ENCODE assay signal across 14 cellular contexts in the genomic region with DNA sequence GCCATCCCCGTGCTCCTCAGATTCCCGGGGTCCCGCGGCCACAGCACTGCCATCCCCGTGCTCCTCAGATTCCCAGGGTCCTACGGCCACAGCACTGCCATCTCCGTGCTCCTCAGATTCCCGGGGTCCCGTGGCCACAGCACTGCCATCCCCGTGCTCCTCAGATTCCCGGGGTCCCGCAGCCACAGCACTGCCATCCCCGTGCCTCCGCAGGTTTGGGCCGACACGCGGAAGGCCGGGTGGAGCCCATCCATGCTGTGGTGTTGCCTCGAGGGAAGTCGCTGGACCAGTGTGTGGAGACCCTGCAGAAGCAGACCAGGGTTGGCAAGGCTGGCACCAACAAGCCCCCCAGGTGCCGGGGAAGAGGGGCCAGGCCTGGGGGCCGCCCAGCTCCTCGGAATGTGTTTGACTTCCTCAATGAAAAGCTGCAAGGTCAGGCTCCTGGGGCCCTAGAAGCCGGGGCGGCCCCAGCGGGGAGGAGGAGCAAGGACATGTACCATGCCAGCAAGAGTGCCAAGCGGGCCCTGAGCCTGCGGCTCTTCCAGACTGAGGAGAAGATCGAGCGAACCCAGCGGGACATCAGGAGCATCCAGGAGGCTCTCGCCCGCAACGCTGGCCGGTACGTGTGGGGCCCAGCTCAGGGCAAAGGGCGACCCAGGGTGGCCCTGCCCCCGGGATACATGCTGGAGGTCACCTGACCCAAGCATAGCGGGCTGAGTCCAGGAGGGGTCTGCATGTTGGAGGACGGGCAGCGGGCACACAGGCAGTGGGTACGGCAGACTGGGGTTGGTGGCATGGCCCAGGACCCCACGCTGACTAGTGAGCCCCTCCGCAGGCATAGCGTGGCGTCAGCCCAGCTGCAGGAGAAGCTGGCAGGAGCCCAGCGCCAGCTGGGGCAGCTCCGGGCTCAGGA. TPM values are rescaled to one million over a fixed set of nuclear protein-coding genes. Genes with fewer than 3 reads are reported as not detected.
DNase-seq lines count a peak whose midpoint lies in the region; ATAC-seq and TF ChIP-seq lines count a peak whose summit lies in the region.
"Had no signal": no experiment of that assay in that cellular context is flagged by ENCODE, and none has a peak within 500 bp of the region (broad histone marks: within the 10 kb centered on the region; RNA-seq: fewer than 3 reads in every experiment).

No MANE protein-coding gene starts in this region.

- peaks cover 46% of the 10 kb centered on the region for H3K4me1 ChIP-seq in CD8-positive, alpha-beta T cell (ENCODE audit: insufficient read depth, low read length)
- no peaks in the 10 kb centered on the region for H3K4me1 ChIP-seq in RWPE2 (ENCODE audit: insufficient read depth, poor library complexity, severe bottlenecking)
- peaks cover 0 to 13% (median 4%) of the 10 kb centered on the region in 4 donors for H3K4me1 ChIP-seq in right lobe of liver

- no peaks in the 10 kb centered on the region for H3K9me3 Mint-ChIP-seq in CD8-positive, alpha-beta T cell

- ATAC-seq in CD8-positive, alpha-beta T cell = no peak
- ATAC-seq in RWPE2 (ENCODE audit: low read depth) (no peak), right lobe of liver (peak; percentile 22 to 48 (median 36))
- ATAC-seq: heart left ventricle had no signal

- POLR2A ChIA-PET in CD8-positive, alpha-beta T cell (lab: Charles Lee) = interaction anchor here (0.7 to 5.2 kb wide), 8 partner anchors 14 to 245 kb away, joined by 3 to 73 read pairs (median 5); a partner anchor contains a TSS

- no peaks in the 10 kb centered on the region for H3K9me3 ChIP-seq in CD8-positive, alpha-beta T cell (ENCODE audit: low read length)
- no peaks in the 10 kb centered on the region for H3K9me3 ChIP-seq in RWPE2 (ENCODE audit: severe bottlenecking)
- H3K9me3 ChIP-seq in right lobe of liver = no peaks in the 10 kb centered on the region
- H3K9me3 ChIP-seq in WERI-Rb-1 (ENCODE audit: severe bottlenecking) = no peaks in the 10 kb centered on the region
- H3K9me3 ChIP-seq: heart left ventricle, left ventricle myocardium inferior, neutrophil had no signal

- H3K4me3 ChIP-seq in CD8-positive, alpha-beta T cell (ENCODE audit: low read depth, low read length) = no peak overlapping the region
- H3K4me3 ChIP-seq in RWPE2 (ENCODE audit: severe bottlenecking) (no peak overlapping the region), right lobe of liver (peak overlapping the region; percentile 65 to 92 (median 75)), WERI-Rb-1 (ENCODE audit: low read depth, low read length) (no peak overlapping the region)
- H3K4me3 ChIP-seq: heart left ventricle, left ventricle myocardium inferior had no signal

- no peak for TF ChIP-seq CTCF in CD8-positive, alpha-beta T cell (IDR thresholded peaks at IDR 0.05)
- TF ChIP-seq CTCF in RWPE2 (IDR thresholded peaks at IDR 0.05; ENCODE audit: poor library complexity, severe bottlenecking) (no peak), right lobe of liver (IDR thresholded peaks at IDR 0.05) (no peak), WERI-Rb-1 (IDR thresholded peaks at IDR 0.05; ENCODE audit: low read depth, low read length) (no peak), GM20000 (IDR thresholded peaks at IDR 0.05; ENCODE audit: extremely low read depth, missing control alignments) (no peak)

- peaks cover 24% of the 10 kb centered on the region for H3K36me3 Mint-ChIP-seq in CD8-positive, alpha-beta T cell

- CTCF ChIA-PET in CD8-positive, alpha-beta T cell (lab: Charles Lee) = interaction anchor here (1.0 to 4.7 kb wide), 10 partner anchors 9 to 386 kb away, joined by 3 to 44 read pairs (median 4); a partner anchor contains a TSS

- peak overlapping the region; percentile 92 for H3K4me3 Mint-ChIP-seq in CD8-positive, alpha-beta T cell

- no peak for TF ChIP-seq POLR2A in right lobe of liver (IDR thresholded peaks at IDR 0.05)

- no peak overlapping the region for H3K27ac ChIP-seq in CD8-positive, alpha-beta T cell (ENCODE audit: low read depth, low read length)
- no peak overlapping the region for H3K27ac ChIP-seq in RWPE2 (ENCODE audit: poor library complexity, severe bottlenecking)
- peak overlapping the region in 2 of 3 donors; percentile 50 to 91 for H3K27ac ChIP-seq in right lobe of liver
- H3K27ac ChIP-seq in WERI-Rb-1 = no peak overlapping the region
- H3K27ac ChIP-seq: left ventricle myocardium inferior, neutrophil had no signal

- no peak overlapping the region for H3K27ac Mint-ChIP-seq in CD8-positive, alpha-beta T cell

- no peaks in the 10 kb centered on the region for H3K27me3 ChIP-seq in CD8-positive, alpha-beta T cell (ENCODE audit: insufficient read depth, low read length)
- no peaks in the 10 kb centered on the region for H3K27me3 ChIP-seq in RWPE2 (ENCODE audit: insufficient read depth, poor library complexity, severe bottlenecking)
- H3K27me3 ChIP-seq in right lobe of liver = no peaks in the 10 kb centered on the region
- no peaks in the 10 kb centered on the region for H3K27me3 ChIP-seq in WERI-Rb-1 (ENCODE audit: insufficient read depth, low read depth, severe bottlenecking)
- H3K27me3 ChIP-seq: heart left ventricle had no signal

- DNase-seq in Ammon's horn (ENCODE audit: low spot score) = peak; percentile 29
- DNase-seq in CD8-positive, alpha-beta T cell = no peak
- peak; percentile 91 for DNase-seq in RWPE2 (ENCODE audit: low spot score)
- peak; percentile 70 to 87 (median 86) for DNase-seq in right lobe of liver
- DNase-seq in islet precursor cell = no peak
- DNase-seq in WERI-Rb-1 = no peak
- no peak for DNase-seq in GM20000 (ENCODE audit: low spot score)
- no peak for DNase-seq in T-helper 1 cell
- DNase-seq: GDM1, GOT3, left ventricle myocardium inferior, NCI-H2171 had no signal

- H3K27me3 Mint-ChIP-seq in CD8-positive, alpha-beta T cell (ENCODE audit: low read depth) = no peaks in the 10 kb centered on the region

- H3K36me3 ChIP-seq in CD8-positive, alpha-beta T cell (ENCODE audit: insufficient read depth, low read length) = peaks cover 17% of the 10 kb centered on the region
- H3K36me3 ChIP-seq in RWPE2 (ENCODE audit: low read depth) = peaks cover 37% of the 10 kb centered on the region
- H3K36me3 ChIP-seq in right lobe of liver = peaks cover 0 to 3% (median 0%) of the 10 kb centered on the region in 4 donors
- peaks cover 35% of the 10 kb centered on the region for H3K36me3 ChIP-seq in WERI-Rb-1

- WGBS in right lobe of liver (ENCODE audit: insufficient coverage, low coverage, low lambda C conversion rate, missing lambda C conversion rate) = 41% methylated on average over 11 of the region's 48 CpGs

- peaks cover 24% of the 10 kb centered on the region for H3K4me1 Mint-ChIP-seq in CD8-positive, alpha-beta T cell (ENCODE audit: low read depth)

- intact Hi-C loops in CD8-positive, alpha-beta T cell (cut with DNase I, micrococcal nuclease) = loop anchor here (5.0 kb wide), 7 partner anchors 47 to 198 kb away; a partner anchor contains a TSS
- intact Hi-C loops in right lobe of liver (cut with DNase I) = no loop called here

RNA-seq across cellular contexts. Expression of a gene that starts 1.3 kb away (rescaled TPM):
- 100 to 1,000 TPM; 118 to 123 TPM for total RNA-seq in CD8-positive, alpha-beta T cell
- total RNA-seq in right lobe of liver = 100 to 1,000 TPM in 2 of 6 experiments, 10 to 100 TPM in 4; 37.0 to 118 (median 65.5) TPM

RNA-seq across cellular contexts. Expression of a gene that starts 4.4 kb away (rescaled TPM):
- 10 to 100 TPM; 79.3 to 90.0 TPM for total RNA-seq in CD8-positive, alpha-beta T cell
- total RNA-seq in right lobe of liver = 100 to 1,000 TPM in 2 of 6 experiments, 10 to 100 TPM in 4; 36.0 to 180 (median 73.8) TPM

RNA-seq across cellular contexts. Expression of a gene that starts 27.4 kb away (rescaled TPM):
- 10 to 100 TPM; 25.5 to 25.7 TPM for total RNA-seq in CD8-positive, alpha-beta T cell
- 10 to 100 TPM; 18.7 to 68.9 (median 31.9) TPM for total RNA-seq in right lobe of liver

RNA-seq across cellular contexts. Expression of a gene that starts 27.4 kb away (rescaled TPM):
- total RNA-seq in CD8-positive, alpha-beta T cell = 10 to 100 TPM; 25.1 to 28.6 TPM
- 10 to 100 TPM; 16.0 to 22.2 (median 20.2) TPM for total RNA-seq in right lobe of liver

RNA-seq across cellular contexts. Expression of a gene that starts 38.8 kb away (rescaled TPM):
- total RNA-seq in CD8-positive, alpha-beta T cell = 1 to 10 TPM; 2.0 to 3.0 TPM
- 1 to 10 TPM in 1 of 6 experiments, under 1 TPM in 2, not detected in 3; 0.56 to 1.0 (median 0.62) TPM for total RNA-seq in right lobe of liver

Comparison
In these comparisons a context has a peak if more than half of its experiments do, and no peak if none do; other contexts are left out.
1. DNase-seq: peak in Ammon's horn (single experiment), RWPE2 (single experiment) and right lobe of liver (3 of 3); none in CD8-positive, alpha-beta T cell (0 of 7), islet precursor cell (single experiment), WERI-Rb-1 (single experiment), GM20000 (single experiment) and T-helper 1 cell (0 of 5).
2. ATAC-seq: peak in right lobe of liver (4 of 4); none in CD8-positive, alpha-beta T cell (single experiment) and RWPE2 (single experiment).
3. H3K27ac ChIP-seq: peak in right lobe of liver (2 of 3); none in CD8-positive, alpha-beta T cell (single experiment), RWPE2 (single experiment) and WERI-Rb-1 (single experiment).
4. H3K4me3 ChIP-seq: peak in right lobe of liver (3 of 3); none in CD8-positive, alpha-beta T cell (single experiment), RWPE2 (single experiment) and WERI-Rb-1 (single experiment).
5. intact Hi-C loops: an anchor here in CD8-positive, alpha-beta T cell (5.0 kb wide); none called in right lobe of liver.